Comparison of ENCODE assay signal across 1 cellular context in the genomic region with DNA sequence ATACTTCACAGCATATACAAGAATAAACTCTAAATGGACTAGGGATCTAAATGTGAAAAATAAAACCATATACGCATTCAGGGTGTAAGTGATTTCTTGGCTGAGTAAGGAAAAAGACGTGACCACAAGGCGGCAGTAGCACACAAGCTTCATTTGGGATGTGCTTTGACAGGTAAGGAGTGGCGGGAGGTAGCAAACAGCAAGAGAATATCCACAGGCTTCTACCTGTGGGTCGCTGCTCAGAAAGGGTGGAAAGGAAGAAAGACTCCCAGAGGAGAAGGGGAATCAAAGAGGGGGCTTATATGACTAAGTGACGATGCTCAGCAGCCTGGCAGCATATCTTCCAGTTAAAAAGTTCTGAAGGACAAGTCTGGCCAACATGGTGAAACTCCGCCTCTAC.
TF ChIP-seq lines count a peak whose summit lies in the region.

No MANE protein-coding gene starts in this region.

TF ChIP-seq in GM12878, 131 proteins besides CTCF, POLR2A, EP300 and RAD21 (continued from another document):
- TF ChIP-seq ZBTB11 (CRISPR knock-in tag; IDR thresholded peaks at IDR 0.05) (no peak), ZBTB33 (IDR thresholded peaks at IDR 0.05) (no peak), SIN3A (IDR thresholded peaks at IDR 0.05; ENCODE audit: low read depth, low read length) (no peak), NR2F1 (conservative IDR thresholded peaks at IDR 0.05) (no peak), GATAD2B (conservative IDR thresholded peaks at IDR 0.05; ENCODE audit: low read depth) (no peak), CREM (IDR thresholded peaks at IDR 0.05; ENCODE audit: low read depth) (no peak), SP1 (IDR thresholded peaks at IDR 0.05; ENCODE audit: low read depth, low read length) (no peak), YBX1 (IDR thresholded peaks at IDR 0.05) (no peak), SMC3 (IDR thresholded peaks at IDR 0.05; ENCODE audit: borderline replicate concordance, low read length) (peak; percentile 56; the same call in 1 of the 2 replicates), RAD51 (IDR thresholded peaks at IDR 0.05) (no peak), GABPA (IDR thresholded peaks at IDR 0.05; ENCODE audit: low read depth) (no peak), PML (IDR thresholded peaks at IDR 0.05; ENCODE audit: low read length) (no peak), LARP7 (IDR thresholded peaks at IDR 0.05) (no peak), RUNX3 (IDR thresholded peaks at IDR 0.05; ENCODE audit: low read length) (peak; percentile 52), IKZF1 (conservative IDR thresholded peaks at IDR 0.05) (no peak), E2F4 (IDR thresholded peaks at IDR 0.05; ENCODE audit: low read depth, low read length) (no peak), SUZ12 (IDR thresholded peaks at IDR 0.05; ENCODE audit: unreplicated experiment) (no peak), BMI1 (IDR thresholded peaks at IDR 0.05; ENCODE audit: borderline replicate concordance) (no peak), CHD1 (IDR thresholded peaks at IDR 0.05; ENCODE audit: low read depth, low read length) (no peak)
- TF ChIP-seq, protein P1, sequence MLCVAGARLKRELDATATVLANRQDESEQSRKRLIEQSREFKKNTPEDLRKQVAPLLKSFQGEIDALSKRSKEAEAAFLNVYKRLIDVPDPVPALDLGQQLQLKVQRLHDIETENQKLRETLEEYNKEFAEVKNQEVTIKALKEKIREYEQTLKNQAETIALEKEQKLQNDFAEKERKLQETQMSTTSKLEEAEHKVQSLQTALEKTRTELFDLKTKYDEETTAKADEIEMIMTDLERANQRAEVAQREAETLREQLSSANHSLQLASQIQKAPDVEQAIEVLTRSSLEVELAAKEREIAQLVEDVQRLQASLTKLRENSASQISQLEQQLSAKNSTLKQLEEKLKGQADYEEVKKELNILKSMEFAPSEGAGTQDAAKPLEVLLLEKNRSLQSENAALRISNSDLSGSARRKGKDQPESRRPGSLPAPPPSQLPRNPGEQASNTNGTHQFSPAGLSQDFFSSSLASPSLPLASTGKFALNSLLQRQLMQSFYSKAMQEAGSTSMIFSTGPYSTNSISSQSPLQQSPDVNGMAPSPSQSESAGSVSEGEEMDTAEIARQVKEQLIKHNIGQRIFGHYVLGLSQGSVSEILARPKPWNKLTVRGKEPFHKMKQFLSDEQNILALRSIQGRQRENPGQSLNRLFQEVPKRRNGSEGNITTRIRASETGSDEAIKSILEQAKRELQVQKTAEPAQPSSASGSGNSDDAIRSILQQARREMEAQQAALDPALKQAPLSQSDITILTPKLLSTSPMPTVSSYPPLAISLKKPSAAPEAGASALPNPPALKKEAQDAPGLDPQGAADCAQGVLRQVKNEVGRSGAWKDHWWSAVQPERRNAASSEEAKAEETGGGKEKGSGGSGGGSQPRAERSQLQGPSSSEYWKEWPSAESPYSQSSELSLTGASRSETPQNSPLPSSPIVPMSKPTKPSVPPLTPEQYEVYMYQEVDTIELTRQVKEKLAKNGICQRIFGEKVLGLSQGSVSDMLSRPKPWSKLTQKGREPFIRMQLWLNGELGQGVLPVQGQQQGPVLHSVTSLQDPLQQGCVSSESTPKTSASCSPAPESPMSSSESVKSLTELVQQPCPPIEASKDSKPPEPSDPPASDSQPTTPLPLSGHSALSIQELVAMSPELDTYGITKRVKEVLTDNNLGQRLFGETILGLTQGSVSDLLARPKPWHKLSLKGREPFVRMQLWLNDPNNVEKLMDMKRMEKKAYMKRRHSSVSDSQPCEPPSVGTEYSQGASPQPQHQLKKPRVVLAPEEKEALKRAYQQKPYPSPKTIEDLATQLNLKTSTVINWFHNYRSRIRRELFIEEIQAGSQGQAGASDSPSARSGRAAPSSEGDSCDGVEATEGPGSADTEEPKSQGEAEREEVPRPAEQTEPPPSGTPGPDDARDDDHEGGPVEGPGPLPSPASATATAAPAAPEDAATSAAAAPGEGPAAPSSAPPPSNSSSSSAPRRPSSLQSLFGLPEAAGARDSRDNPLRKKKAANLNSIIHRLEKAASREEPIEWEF (IDR thresholded peaks at IDR 0.05; ENCODE audit: insufficient replicate concordance, low read depth, low read length) = no peak
- TF ChIP-seq, protein P2, sequence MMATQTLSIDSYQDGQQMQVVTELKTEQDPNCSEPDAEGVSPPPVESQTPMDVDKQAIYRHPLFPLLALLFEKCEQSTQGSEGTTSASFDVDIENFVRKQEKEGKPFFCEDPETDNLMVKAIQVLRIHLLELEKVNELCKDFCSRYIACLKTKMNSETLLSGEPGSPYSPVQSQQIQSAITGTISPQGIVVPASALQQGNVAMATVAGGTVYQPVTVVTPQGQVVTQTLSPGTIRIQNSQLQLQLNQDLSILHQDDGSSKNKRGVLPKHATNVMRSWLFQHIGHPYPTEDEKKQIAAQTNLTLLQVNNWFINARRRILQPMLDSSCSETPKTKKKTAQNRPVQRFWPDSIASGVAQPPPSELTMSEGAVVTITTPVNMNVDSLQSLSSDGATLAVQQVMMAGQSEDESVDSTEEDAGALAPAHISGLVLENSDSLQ (IDR thresholded peaks at IDR 0.05) = peak; percentile 21; the same call in 1 of the 2 replicates
- TF ChIP-seq, protein P3, sequence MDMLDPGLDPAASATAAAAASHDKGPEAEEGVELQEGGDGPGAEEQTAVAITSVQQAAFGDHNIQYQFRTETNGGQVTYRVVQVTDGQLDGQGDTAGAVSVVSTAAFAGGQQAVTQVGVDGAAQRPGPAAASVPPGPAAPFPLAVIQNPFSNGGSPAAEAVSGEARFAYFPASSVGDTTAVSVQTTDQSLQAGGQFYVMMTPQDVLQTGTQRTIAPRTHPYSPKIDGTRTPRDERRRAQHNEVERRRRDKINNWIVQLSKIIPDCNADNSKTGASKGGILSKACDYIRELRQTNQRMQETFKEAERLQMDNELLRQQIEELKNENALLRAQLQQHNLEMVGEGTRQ (IDR thresholded peaks at IDR 0.05; ENCODE audit: borderline replicate concordance, low read depth, low read length) = no peak
